Comparison of ENCODE assay signal across 1 cellular context in the genomic region with DNA sequence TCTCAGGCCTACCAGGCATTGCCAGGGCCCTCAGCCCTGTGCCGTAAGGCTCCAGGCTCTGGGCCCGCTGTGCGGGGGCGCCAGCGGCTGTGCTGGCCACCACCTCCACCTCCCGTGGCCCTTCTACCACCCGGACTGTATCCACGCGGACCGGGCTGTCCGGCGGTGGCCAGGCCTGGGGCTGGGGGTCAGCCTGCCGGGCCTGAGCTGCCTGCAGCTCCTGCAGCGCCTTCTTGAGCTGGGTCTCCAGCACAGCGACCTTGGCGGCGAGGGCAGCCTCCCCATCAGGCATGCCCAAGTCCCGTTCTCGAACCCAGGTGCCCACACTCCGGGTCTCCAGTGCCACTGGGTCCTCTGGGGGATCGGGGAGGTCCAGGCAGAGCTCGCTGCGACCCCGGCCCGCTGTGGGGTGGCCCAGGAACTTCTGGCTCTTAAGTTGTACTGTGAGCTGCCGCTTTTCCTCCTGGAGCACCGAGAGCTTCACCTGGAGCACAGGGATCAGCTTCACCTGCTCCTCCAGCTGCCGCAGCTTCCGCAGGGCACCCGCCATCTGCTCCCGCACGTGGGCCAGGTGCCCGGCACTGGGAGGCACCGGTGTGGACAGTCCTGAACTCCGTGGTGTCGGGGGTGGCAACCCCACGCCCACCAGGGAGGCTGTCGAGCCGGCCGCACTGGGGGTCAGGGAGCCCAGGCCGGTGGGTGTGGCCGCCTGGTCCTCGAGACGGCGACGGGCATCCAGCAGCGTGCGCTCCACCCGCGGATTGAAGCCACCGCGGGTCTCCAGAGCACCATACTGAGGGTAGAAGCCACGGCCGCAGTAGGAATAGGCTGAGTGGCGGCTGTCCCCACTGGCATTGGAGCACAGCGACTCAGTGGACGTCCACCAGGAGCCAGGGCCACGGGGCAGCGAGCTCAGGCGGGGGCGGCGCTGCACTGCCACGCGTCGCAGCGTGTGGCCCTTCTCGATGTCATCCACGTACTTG.
TF ChIP-seq lines count a peak whose summit lies in the region.

No MANE protein-coding gene starts in this region.

TF ChIP-seq in SK-N-SH, 30 proteins besides CTCF, POLR2A, EP300 and RAD21:
- TF ChIP-seq CHD2 (IDR thresholded peaks at IDR 0.05; ENCODE audit: low read length, partially characterized antibody) = no peak
- no peak for TF ChIP-seq FOXM1 (IDR thresholded peaks at IDR 0.05; ENCODE audit: low read depth)
